Comparison of ENCODE assay signal across 25 cellular contexts in the genomic region with DNA sequence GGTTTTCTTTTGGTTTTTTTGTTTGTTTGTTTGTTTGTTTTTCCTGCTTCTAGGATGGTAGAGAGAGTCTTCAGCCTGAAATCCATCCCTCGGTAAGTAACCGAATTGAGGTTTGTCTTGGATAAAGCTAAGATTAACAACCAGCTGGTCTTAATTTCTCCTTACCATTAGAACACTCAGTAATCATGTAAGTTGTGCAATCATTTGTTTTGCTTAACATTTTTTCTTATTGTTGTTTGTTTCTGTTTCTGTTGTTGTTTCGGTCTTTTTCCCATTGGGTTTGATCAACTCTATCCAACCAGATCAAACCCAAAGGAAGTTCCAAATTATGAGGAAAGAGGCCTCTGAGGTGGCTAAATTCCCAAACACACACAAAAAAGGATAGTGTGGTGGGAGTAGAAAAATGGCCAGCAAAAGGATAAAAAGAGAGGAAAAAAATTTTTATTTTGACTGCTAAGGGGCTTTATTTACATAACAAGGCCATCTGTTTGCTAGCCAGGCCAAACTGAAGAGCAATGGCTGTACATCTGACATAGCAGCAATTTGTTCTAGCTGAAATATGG. TPM values are rescaled to one million over a fixed set of nuclear protein-coding genes. Genes with fewer than 3 reads are reported as not detected.
"Had no signal": no experiment of that assay in that cellular context is flagged by ENCODE, and none has a peak within 500 bp of the region (broad histone marks: within the 10 kb centered on the region; RNA-seq: fewer than 3 reads in every experiment).

No MANE protein-coding gene starts in this region.

- ATAC-seq: heart left ventricle; left colon; naive thymus-derived CD4-positive, alpha-beta T cell; stimulated activated naive B cell treated with anti-CD40 and anti-IgM and Interleukin-4, amounts not matched to agents 10 μg/mL and 1 μg/mL and 100 μg/mL, for 72 hours had no signal

- H3K36me3 ChIP-seq: colonic mucosa, esophagus squamous epithelium, heart left ventricle, sigmoid colon, stomach, tibial artery, upper lobe of left lung, uterus had no signal

- H3K4me1 ChIP-seq: colonic mucosa, esophagus squamous epithelium, heart left ventricle, parathyroid adenoma, sigmoid colon, stomach, tibial artery, upper lobe of left lung, uterus had no signal

- FAIRE-seq: frontal cortex had no signal

- H3K27me3 ChIP-seq: colonic mucosa, esophagus squamous epithelium, sigmoid colon, stomach, tibial artery, upper lobe of left lung, uterus had no signal

- H3K9me3 ChIP-seq: colonic mucosa, esophagus squamous epithelium, sigmoid colon, tibial artery, upper lobe of left lung, uterus had no signal

- H3K27ac ChIP-seq: colonic mucosa, epithelial cell of prostate, esophagus squamous epithelium, heart left ventricle, parathyroid adenoma, sigmoid colon, skin epidermis, stomach, tibial artery, upper lobe of left lung, uterus had no signal

- H3K4me3 ChIP-seq: colonic mucosa, esophagus squamous epithelium, heart left ventricle, sigmoid colon, skin epidermis, stomach, tibial artery, upper lobe of left lung, uterus had no signal

- DNase-seq: caudate nucleus; colonic mucosa; dermis blood vessel endothelial cell; effector CD8-positive, alpha-beta T cell; esophagus squamous epithelium; heart left ventricle; hippocampal formation; left colon; naive thymus-derived CD4-positive, alpha-beta T cell; nephron progenitor cell; sigmoid colon; stimulated activated CD4-positive, alpha-beta T cell treated with anti-CD3 and anti-CD28 coated beads, Interleukin-2, amount 100 ng/mL, for 24 hours; stimulated activated CD4-positive, alpha-beta T cell treated with anti-CD3 and anti-CD28 coated beads, Interleukin-4, amount 100 ng/mL, for 4 hours; stimulated activated naive B cell treated with anti-CD40 and anti-IgM and Interleukin-4, amounts not matched to agents 10 μg/mL and 1 μg/mL and 100 μg/mL, for 72 hours; stomach; tibial artery; upper lobe of left lung; uterus had no signal

RNA-seq across cellular contexts. Expression of gene ANKRD31, which starts 49.6 kb away (rescaled TPM):
- total RNA-seq: dermis blood vessel endothelial cell, glomerular endothelial cell, lung microvascular endothelial cell, pulmonary artery endothelial cell had no signal
